ENCODE assay signal across 9 cellular contexts in the genomic region with DNA sequence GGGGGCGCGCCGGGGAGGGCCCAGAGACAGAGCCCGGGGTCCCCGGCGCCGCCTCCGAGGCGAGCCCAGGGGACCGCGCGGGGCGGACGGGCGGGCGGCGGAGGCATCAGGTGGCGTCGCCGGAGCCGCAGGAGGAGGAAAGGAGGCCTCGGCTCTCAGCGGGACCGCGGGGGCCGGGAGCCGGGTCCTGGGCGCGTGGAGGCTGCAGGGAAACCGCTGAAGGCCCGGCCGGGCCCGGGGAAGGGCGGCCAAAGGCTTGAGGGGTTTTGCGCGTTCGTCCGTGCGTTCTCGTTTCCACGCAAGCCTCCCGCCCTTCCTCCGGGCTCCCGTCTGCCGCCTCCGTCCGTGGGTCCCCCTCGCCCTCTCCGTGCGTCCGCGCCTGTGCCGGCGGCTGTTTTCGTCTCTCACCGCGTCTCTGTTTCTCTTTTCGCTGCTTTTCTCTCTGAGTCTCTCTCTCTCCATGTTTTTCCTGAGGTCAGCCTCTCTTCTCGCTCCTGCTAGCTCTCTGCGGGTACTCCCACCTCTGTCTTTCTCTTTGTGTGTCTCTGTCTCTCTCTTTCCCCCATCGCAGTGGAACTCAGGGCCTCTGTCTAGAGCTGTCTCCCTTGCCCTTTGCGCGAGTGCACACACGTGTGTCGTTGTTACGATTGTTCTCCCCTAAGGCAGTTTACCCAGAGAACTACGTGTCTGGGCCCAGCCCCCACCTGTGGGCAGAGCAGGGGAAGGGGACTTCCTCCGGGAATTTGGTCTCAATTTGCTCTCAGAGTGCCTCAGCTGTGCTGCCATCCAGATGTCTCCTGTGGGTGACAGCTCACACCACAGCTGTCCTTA. TPM values are rescaled to one million over a fixed set of nuclear protein-coding genes. Genes with fewer than 3 reads are reported as not detected.
DNase-seq lines count a peak whose midpoint lies in the region; ATAC-seq and TF ChIP-seq lines count a peak whose summit lies in the region.
"Had no signal": no experiment of that assay in that cellular context is flagged by ENCODE, and none has a peak within 500 bp of the region (broad histone marks: within the 10 kb centered on the region; RNA-seq: fewer than 3 reads in every experiment).

No MANE protein-coding gene starts in this region.

- CTCF ChIA-PET in CD4-positive, alpha-beta memory T cell (lab: Charles Lee; ENCODE audit: partially characterized antibody): interaction anchor here (0.9 to 6.3 kb wide), 5 partner anchors 10 to 204 kb away, joined by 3 to 34 read pairs (median 3); no protein-coding TSS in a partner anchor

- H3K4me3 ChIP-seq in CD4-positive, alpha-beta memory T cell (ENCODE audit: low read length in 2 of 2): peak overlapping the region; percentile 42 to 63
- H3K4me3 ChIP-seq in NT2/D1 (ENCODE audit: insufficient read length, low read depth): peak overlapping the region; percentile 55
- H3K4me3 ChIP-seq in dorsolateral prefrontal cortex: peak overlapping the region in 54 of 59 donors; percentile 1 to 66 (median 42)
- no peak overlapping the region for H3K4me3 ChIP-seq in osteoblast (ENCODE audit: insufficient read depth, low read length)
- H3K4me3 ChIP-seq in Karpas-422 (ENCODE audit: low read length): no peak overlapping the region

- no peaks in the 10 kb centered on the region for H4K20me1 ChIP-seq in osteoblast (ENCODE audit: insufficient read depth, low read length)
- no peaks in the 10 kb centered on the region for H4K20me1 ChIP-seq in Karpas-422 (ENCODE audit: insufficient read depth, low read depth, low read length)

- H3K27ac Mint-ChIP-seq in CD4-positive, alpha-beta memory T cell: peak overlapping the region; percentile 76 to 91 (median 84)

- H3K36me3 ChIP-seq in CD4-positive, alpha-beta memory T cell (ENCODE audit: insufficient read depth, low read length): no peaks in the 10 kb centered on the region
- H3K36me3 ChIP-seq in NT2/D1 (ENCODE audit: insufficient read depth, insufficient read length, low read length) (peaks cover 29% of the 10 kb centered on the region), osteoblast (ENCODE audit: insufficient read depth, low read length) (no peaks in the 10 kb centered on the region), Karpas-422 (ENCODE audit: insufficient read depth, low read length) (no peaks in the 10 kb centered on the region)

- H3K9me3 ChIP-seq in CD4-positive, alpha-beta memory T cell (ENCODE audit: control insufficient read depth in 1 of 2, low read length in 2 of 2): no peaks in the 10 kb centered on the region
- no peaks in the 10 kb centered on the region for H3K9me3 ChIP-seq in NT2/D1 (ENCODE audit: insufficient read depth, low read length)
- H3K9me3 ChIP-seq in osteoblast (ENCODE audit: low read depth, low read length): no peaks in the 10 kb centered on the region
- H3K9me3 ChIP-seq in Karpas-422 (ENCODE audit: low read length): no peaks in the 10 kb centered on the region

- H3K79me2 ChIP-seq in osteoblast (ENCODE audit: insufficient read depth, low read length) (no peaks in the 10 kb centered on the region), Karpas-422 (ENCODE audit: low read length) (no peaks in the 10 kb centered on the region)

- H3K9me3 Mint-ChIP-seq in CD4-positive, alpha-beta memory T cell: no peaks in the 10 kb centered on the region

- peak in 2 of 5 donors; percentile 17 to 18 for DNase-seq in CD4-positive, alpha-beta memory T cell
- DNase-seq in NT2/D1 (ENCODE audit: low read depth, low spot score) (no peak), dorsolateral prefrontal cortex (no peak), osteoblast (ENCODE audit: insufficient read length, low spot score, missing footprints) (peak; percentile 85), Karpas-422 (no peak), HK-2 (ENCODE audit: unreplicated experiment) (no peak)

- POLR2A ChIA-PET in CD4-positive, alpha-beta memory T cell (lab: Charles Lee; ENCODE audit: partially characterized antibody): interaction anchor here (1.1 to 7.2 kb wide), 4 partner anchors 10 to 200 kb away, joined by 3 to 60 read pairs (median 26); no protein-coding TSS in a partner anchor

- H3K27me3 ChIP-seq in CD4-positive, alpha-beta memory T cell (ENCODE audit: insufficient read depth, low read length): no peaks in the 10 kb centered on the region
- peaks cover 53% of the 10 kb centered on the region for H3K27me3 ChIP-seq in NT2/D1 (ENCODE audit: insufficient read depth, insufficient read length)
- peaks cover 5 to 86% (median 65%) of the 10 kb centered on the region in 45 donors for H3K27me3 ChIP-seq in dorsolateral prefrontal cortex
- H3K27me3 ChIP-seq in osteoblast (ENCODE audit: insufficient read depth, low read length): peaks cover 82% of the 10 kb centered on the region
- H3K27me3 ChIP-seq in Karpas-422 (ENCODE audit: low read length): no peaks in the 10 kb centered on the region

- H3K27ac ChIP-seq in CD4-positive, alpha-beta memory T cell (ENCODE audit: low read depth, low read length): no peak overlapping the region
- H3K27ac ChIP-seq in dorsolateral prefrontal cortex: no peak overlapping the region
- H3K27ac ChIP-seq in osteoblast (ENCODE audit: low read depth, low read length): no peak overlapping the region
- no peak overlapping the region for H3K27ac ChIP-seq in Karpas-422 (ENCODE audit: low read length)

- ATAC-seq in GM21737 (IDR thresholded peaks at IDR 0.05; ENCODE audit: unreplicated experiment) (no peak), HG03280 (IDR thresholded peaks at IDR 0.05; ENCODE audit: unreplicated experiment) (no peak)

- H3K27me3 Mint-ChIP-seq in CD4-positive, alpha-beta memory T cell: peaks cover 2 to 15% of the 10 kb centered on the region in 2 donors

- H3K4me3 Mint-ChIP-seq in CD4-positive, alpha-beta memory T cell: peak overlapping the region; percentile 93 to 99 (median 94)

- H3K9ac ChIP-seq in NT2/D1 (ENCODE audit: insufficient read length, low read depth): peak overlapping the region; percentile 85
- H3K9ac ChIP-seq in Karpas-422 (ENCODE audit: low read length): no peak overlapping the region

- H3K4me1 ChIP-seq in CD4-positive, alpha-beta memory T cell (ENCODE audit: insufficient read depth, low read length): peaks cover 38% of the 10 kb centered on the region
- H3K4me1 ChIP-seq in NT2/D1 (ENCODE audit: insufficient read depth, insufficient read length) (peaks cover 3% of the 10 kb centered on the region), osteoblast (ENCODE audit: insufficient read depth, low read length) (peaks cover 3% of the 10 kb centered on the region), Karpas-422 (ENCODE audit: low read length) (no peaks in the 10 kb centered on the region)

- no peak for TF ChIP-seq CTCF in dorsolateral prefrontal cortex (IDR thresholded peaks at IDR 0.05 in 54 of 56, conservative IDR thresholded peaks at IDR 0.05 in 2 of 56; ENCODE audit: low read depth in 1 of 56, partially characterized antibody in 56 of 56)
- no peak for TF ChIP-seq CTCF in osteoblast (IDR thresholded peaks at IDR 0.05; ENCODE audit: extremely low read depth, low read depth, low read length)

- intact Hi-C loops in CD4-positive, alpha-beta memory T cell (cut with micrococcal nuclease): loop anchor here (5.0 to 10.0 kb wide), 2 partner anchors 109 to 301 kb away; a partner anchor contains a TSS
- intact Hi-C loops in dorsolateral prefrontal cortex (cut with DNase I): no loop called here

- peaks cover 0 to 18% of the 10 kb centered on the region in 2 donors for H3K36me3 Mint-ChIP-seq in CD4-positive, alpha-beta memory T cell

- H2AFZ ChIP-seq in osteoblast (ENCODE audit: low read length) (no peak overlapping the region), Karpas-422 (ENCODE audit: low read length) (no peak overlapping the region)

- H3K9me2 ChIP-seq in Karpas-422 (replicated peaks; ENCODE audit: insufficient read depth, low read length): no peaks in the 10 kb centered on the region

- H3K4me2 ChIP-seq in osteoblast (ENCODE audit: insufficient read depth, low read length) (no peak overlapping the region), Karpas-422 (ENCODE audit: low read depth, low read length, poor library complexity, severe bottlenecking) (no peak overlapping the region)

- H3K4me1 Mint-ChIP-seq in CD4-positive, alpha-beta memory T cell: peaks cover 27 to 52% (median 34%) of the 10 kb centered on the region in 4 donors

RNA-seq across cellular contexts. Expression of a gene that starts 2.1 kb away (rescaled TPM):
- 1 to 10 TPM; 8.5 to 8.6 TPM for total RNA-seq in CD4-positive, alpha-beta memory T cell
- 1 to 10 TPM; 2.7 to 5.7 TPM for polyA plus RNA-seq in CD4-positive, alpha-beta memory T cell
- total RNA-seq in dorsolateral prefrontal cortex (1 to 10 TPM in 12 of 120 experiments, under 1 TPM in 58, not detected in 50; 0.07 to 2.2 (median 0.44) TPM), osteoblast (under 0.01 TPM in 2 replicates)
- total RNA-seq in Karpas-422 (2014; rRNA removed; shearing (Covaris generic); ENCODE audit: low replicate concordance): not detected in 2 replicates
- total RNA-seq: LHCN-M2 had no signal

Comparison
In these comparisons a context has a peak if more than half of its experiments do, and no peak if none do; other contexts are left out.
1. H3K4me3 ChIP-seq: peak in CD4-positive, alpha-beta memory T cell (2 of 2), NT2/D1 (single experiment) and dorsolateral prefrontal cortex (54 of 59); none in osteoblast (single experiment) and Karpas-422 (single experiment).